ENCODE assay signal across 16 cellular contexts in the genomic region with DNA sequence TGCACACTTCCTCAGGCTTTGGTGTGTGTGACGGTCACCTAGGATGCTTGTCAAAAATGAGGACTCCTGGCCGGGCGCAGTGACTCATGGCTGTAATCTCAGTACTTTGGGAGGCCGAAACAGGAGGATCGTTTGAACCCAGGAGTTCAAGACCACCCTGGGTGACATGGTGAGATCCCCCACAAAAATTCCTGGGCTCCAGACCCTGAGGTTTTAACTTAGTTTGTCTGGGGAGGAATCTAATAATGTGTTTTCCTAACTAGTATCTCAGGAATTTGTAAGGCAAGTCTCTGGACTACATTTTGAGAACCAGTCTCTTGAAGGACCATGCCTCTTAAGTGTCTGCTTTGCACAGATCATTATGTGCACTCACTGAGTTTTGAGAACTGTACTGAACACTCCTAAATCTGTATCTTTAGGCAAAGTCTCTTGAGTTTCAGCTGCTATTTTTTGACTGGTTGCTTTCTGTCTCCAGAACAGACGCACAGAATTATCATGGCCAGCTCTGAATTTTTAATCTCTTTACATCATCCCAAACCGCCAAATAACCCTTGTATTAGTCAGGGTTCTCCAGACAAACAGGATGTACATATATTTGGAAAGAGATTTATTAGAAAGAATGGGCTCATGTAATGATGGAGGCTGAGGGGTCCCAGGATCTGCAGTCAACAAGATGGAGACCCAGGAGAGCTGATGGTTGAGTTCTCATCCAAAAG. TPM values are rescaled to one million over a fixed set of nuclear protein-coding genes. Genes with fewer than 3 reads are reported as not detected.
DNase-seq lines count a peak whose midpoint lies in the region; FAIRE-seq and TF ChIP-seq lines count a peak whose summit lies in the region.
"Had no signal": no experiment of that assay in that cellular context is flagged by ENCODE, and none has a peak within 500 bp of the region (broad histone marks: within the 10 kb centered on the region; RNA-seq: fewer than 3 reads in every experiment).

No MANE protein-coding gene starts in this region.

- H3K36me3 ChIP-seq in vagina, result no peaks in the 10 kb centered on the region
- H3K36me3 ChIP-seq: gastrocnemius medialis, upper lobe of left lung had no signal

- H3K9me3 ChIP-seq in vagina, result no peaks in the 10 kb centered on the region
- H3K9me3 ChIP-seq: gastrocnemius medialis, upper lobe of left lung had no signal

- FAIRE-seq in A204.1 (lab: Jason Lieb, UNC), result peak; percentile 32

- TF ChIP-seq POLR2A in vagina (IDR thresholded peaks at IDR 0.05), result no peak

- H3K27ac ChIP-seq in vagina, result no peak overlapping the region
- H3K27ac ChIP-seq: gastrocnemius medialis, upper lobe of left lung had no signal

- no peaks in the 10 kb centered on the region for H3K27me3 ChIP-seq in vagina
- H3K27me3 ChIP-seq: gastrocnemius medialis, upper lobe of left lung had no signal

- TF ChIP-seq CTCF in glutamatergic neuron (IDR thresholded peaks at IDR 0.05; ENCODE audit: partially characterized antibody, unreplicated experiment) (peak; percentile 49), vagina (IDR thresholded peaks at IDR 0.05) (no peak)

- DNase-seq in HS-27A (ENCODE audit: low read depth) (peak; percentile 35), amniotic epithelial cell (ENCODE audit: low read depth) (peak; percentile 80), glutamatergic neuron (no peak), NCI-H69 (lab: John Stamatoyannopoulos, UW) (no peak), SIG-M5 (lab: John Stamatoyannopoulos, UW) (no peak), NCI-H1694 (lab: John Stamatoyannopoulos, UW) (no peak), vagina (ENCODE audit: extremely low spot score in 2 of 2) (no peak)

- no peak overlapping the region for H3K4me3 ChIP-seq in vagina
- H3K4me3 ChIP-seq: gastrocnemius medialis, upper lobe of left lung had no signal

- H3K4me1 Mint-ChIP-seq in glutamatergic neuron (ENCODE audit: low read depth, unreplicated experiment), result no peaks in the 10 kb centered on the region
- H3K4me1 Mint-ChIP-seq: activated naive CD8-positive, alpha-beta T cell treated with anti-CD3 and anti-CD28 coated beads, Interleukin-2, amount 50 U/mL, for 24 hours had no signal

- intact Hi-C loops in vagina (cut with DNase I), result loop anchor here (2.0 kb wide), 1 partner anchor 457 kb away; no protein-coding TSS in a partner anchor

- H3K4me3 Mint-ChIP-seq in glutamatergic neuron (ENCODE audit: unreplicated experiment), result no peak overlapping the region
- H3K4me3 Mint-ChIP-seq: activated CD8-positive, alpha-beta T cell treated with anti-CD3 and anti-CD28 coated beads for 36 hours; activated naive CD8-positive, alpha-beta T cell treated with anti-CD3 and anti-CD28 coated beads, Interleukin-2, amount 50 U/mL, for 24 hours; activated T-helper 1 cell treated with anti-CD3 and anti-CD28 coated beads, Interleukin-12 subunit alpha, Interleukin-12 subunit beta, Interleukin-2, Interleukin-4 antibody, amounts not matched to agents 30 ng/mL and 10 ng/mL and 1 ng/mL, durations not matched to agents 14 hours and 24 hours and 36 hours; endodermal cell; stimulated activated naive CD8-positive, alpha-beta T cell treated with anti-CD3 and anti-CD28 coated beads, Interleukin-15, Interleukin-2, amounts not matched to agents 100 ng/mL and 50 ng/mL, for 24 hours had no signal

- H3K36me3 Mint-ChIP-seq in glutamatergic neuron (ENCODE audit: unreplicated experiment), result peaks cover 7% of the 10 kb centered on the region

- H3K27ac Mint-ChIP-seq in glutamatergic neuron (ENCODE audit: unreplicated experiment), result no peak overlapping the region
- H3K27ac Mint-ChIP-seq: activated CD8-positive, alpha-beta T cell treated with anti-CD3 and anti-CD28 coated beads for 36 hours; activated naive CD8-positive, alpha-beta T cell treated with anti-CD3 and anti-CD28 coated beads, Interleukin-2, amount 50 U/mL, for 24 hours; activated T-helper 1 cell treated with anti-CD3 and anti-CD28 coated beads, Interleukin-12 subunit alpha, Interleukin-12 subunit beta, Interleukin-2, Interleukin-4 antibody, amounts not matched to agents 30 ng/mL and 10 ng/mL and 1 ng/mL, durations not matched to agents 14 hours and 24 hours and 36 hours; endodermal cell; progenitor cell of endocrine pancreas; stimulated activated naive CD8-positive, alpha-beta T cell treated with anti-CD3 and anti-CD28 coated beads, Interleukin-15, Interleukin-2, amounts not matched to agents 100 ng/mL and 50 ng/mL, for 24 hours had no signal

- no peaks in the 10 kb centered on the region for H3K4me1 ChIP-seq in vagina
- H3K4me1 ChIP-seq: gastrocnemius medialis had no signal

- H3K27me3 Mint-ChIP-seq in glutamatergic neuron (ENCODE audit: unreplicated experiment), result peaks cover 4% of the 10 kb centered on the region
- H3K27me3 Mint-ChIP-seq: activated CD8-positive, alpha-beta T cell treated with anti-CD3 and anti-CD28 coated beads for 36 hours; activated naive CD8-positive, alpha-beta T cell treated with anti-CD3 and anti-CD28 coated beads, Interleukin-2, amount 50 U/mL, for 24 hours; progenitor cell of endocrine pancreas had no signal

- H3K9me3 Mint-ChIP-seq in glutamatergic neuron (ENCODE audit: unreplicated experiment), result no peaks in the 10 kb centered on the region
- H3K9me3 Mint-ChIP-seq: activated CD8-positive, alpha-beta T cell treated with anti-CD3 and anti-CD28 coated beads for 36 hours; activated naive CD8-positive, alpha-beta T cell treated with anti-CD3 and anti-CD28 coated beads, Interleukin-2, amount 50 U/mL, for 24 hours; activated T-helper 1 cell treated with anti-CD3 and anti-CD28 coated beads, Interleukin-12 subunit alpha, Interleukin-12 subunit beta, Interleukin-2, Interleukin-4 antibody, amounts not matched to agents 30 ng/mL and 10 ng/mL and 1 ng/mL, durations not matched to agents 14 hours and 24 hours and 36 hours; stimulated activated naive CD8-positive, alpha-beta T cell treated with anti-CD3 and anti-CD28 coated beads, Interleukin-15, Interleukin-2, amounts not matched to agents 100 ng/mL and 50 ng/mL, for 24 hours had no signal

RNA-seq across cellular contexts. Expression of gene VANGL1, which starts 45.5 kb away (rescaled TPM):
- 4.6 TPM for total RNA-seq in glutamatergic neuron (ENCODE audit: unreplicated experiment)
- 8.1 TPM for total RNA-seq in vagina

Comparison
In these comparisons a context has a peak if more than half of its experiments do, and no peak if none do; other contexts are left out.
1. DNase-seq: peak in HS-27A (single experiment) and amniotic epithelial cell (single experiment); none in glutamatergic neuron (single experiment), NCI-H69 (single experiment), SIG-M5 (single experiment), NCI-H1694 (single experiment) and vagina (0 of 2).